ENCODE assay signal across 21 cellular contexts in the genomic region with DNA sequence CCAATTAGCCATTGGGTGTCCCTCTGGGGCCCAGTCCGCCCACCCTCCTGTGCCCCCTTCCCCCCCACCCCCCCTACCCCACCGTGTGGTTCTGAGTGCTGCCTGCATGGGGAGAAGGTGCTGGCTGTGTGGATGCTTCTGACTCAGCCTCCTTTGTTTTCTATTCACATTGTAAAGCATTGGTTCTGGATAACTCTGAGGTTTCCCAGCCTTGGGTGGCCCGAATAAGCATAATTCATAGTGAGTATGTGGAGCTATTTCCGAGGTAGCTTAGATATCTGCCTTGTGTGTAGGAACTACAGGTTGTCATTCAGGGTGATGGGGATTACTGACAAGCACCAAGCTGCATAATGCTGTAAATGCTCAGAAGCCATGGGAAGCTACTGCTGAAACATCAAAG.
"Had no signal": no experiment of that assay in that cellular context is flagged by ENCODE, and none has a peak within 500 bp of the region (broad histone marks: within the 10 kb centered on the region; RNA-seq: fewer than 3 reads in every experiment).

No MANE protein-coding gene starts in this region.

- H3K9me3 ChIP-seq: SK-N-SH had no signal

- DNase-seq: Kasumi-1, MM.1S, NCI-H1092 treated with DMSO at 0.1 percent for 48 hours, NCI-H1436, NCI-H187, NCI-H2029, NCI-H2081 treated with DMSO at 0.1 percent for 48 hours, NCI-H2171, NCI-H226, NCI-H446, NCI-H510A, NCI-H524 treated with DMSO at 0.1 percent for 48 hours, NCI-H774, Right ventricle myocardium superior, RPMI8226, SIG-M5, SK-N-SH, SW 1271 had no signal

- H3K4me3 Mint-ChIP-seq: IgD-negative memory B cell had no signal

- H3K9me3 Mint-ChIP-seq: IgD-negative memory B cell had no signal

- H3K27ac Mint-ChIP-seq: IgD-negative memory B cell had no signal

- H3K36me3 Mint-ChIP-seq: IgD-negative memory B cell had no signal

- H3K27ac ChIP-seq: KMS-11 had no signal

- ATAC-seq: K562 had no signal

- H3K4me3 ChIP-seq: K562 had no signal

- H3K27me3 Mint-ChIP-seq: IgD-negative memory B cell had no signal
